Comparison of ENCODE assay signal across 17 cellular contexts in the genomic region with DNA sequence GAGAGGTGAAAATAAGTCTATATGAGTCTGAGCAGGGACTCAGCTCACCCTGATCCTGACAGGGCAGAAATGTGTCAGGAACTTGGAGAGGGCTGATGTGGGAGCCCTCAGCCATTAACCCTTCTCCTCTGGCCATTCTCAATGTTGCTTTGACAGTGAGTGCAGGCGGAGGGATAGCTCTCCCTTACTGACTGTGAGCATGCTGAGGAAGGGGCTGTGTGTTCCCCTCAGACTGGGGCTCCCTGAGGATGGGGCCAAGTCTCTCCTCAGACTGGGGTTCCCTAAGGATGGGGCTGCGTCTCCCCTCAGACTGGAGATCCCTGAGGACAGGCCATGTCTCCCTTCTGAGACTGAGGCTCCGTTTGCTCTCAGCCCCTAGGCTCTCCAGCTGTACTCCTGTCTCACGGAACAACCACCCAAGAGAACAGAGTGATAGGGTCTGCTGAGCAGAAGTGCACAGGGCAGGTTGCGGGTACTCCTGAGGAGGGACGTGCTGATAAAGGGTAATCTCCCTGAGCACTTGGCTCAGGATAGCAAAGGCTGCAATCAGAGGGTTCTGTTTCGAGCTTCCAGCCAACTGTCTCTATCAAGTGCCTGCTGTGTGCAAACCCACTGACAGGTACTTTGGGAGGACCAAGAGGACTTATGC.
DNase-seq lines count a peak whose midpoint lies in the region; ATAC-seq and TF ChIP-seq lines count a peak whose summit lies in the region.
"Had no signal": no experiment of that assay in that cellular context is flagged by ENCODE, and none has a peak within 500 bp of the region (broad histone marks: within the 10 kb centered on the region; RNA-seq: fewer than 3 reads in every experiment).

No MANE protein-coding gene starts in this region.

- peak; percentile 21 for ATAC-seq in Right ventricle myocardium superior (ENCODE audit: poor library complexity)
- no peak for ATAC-seq in GM18858 (IDR thresholded peaks at IDR 0.05; ENCODE audit: unreplicated experiment)

- H3K27me3 Mint-ChIP-seq in chondrocyte (ENCODE audit: low read depth) = peaks cover 1% of the 10 kb centered on the region

- no peaks in the 10 kb centered on the region for H3K27me3 ChIP-seq in left ventricle myocardium inferior (ENCODE audit: low read depth)
- H3K27me3 ChIP-seq: Peyer's patch had no signal

- no peak overlapping the region for H3K4me3 ChIP-seq in left ventricle myocardium inferior
- H3K4me3 ChIP-seq: GM23248, Peyer's patch had no signal

- no peak overlapping the region for H3K4me3 Mint-ChIP-seq in chondrocyte (ENCODE audit: unreplicated experiment)

- no peak overlapping the region for H3K27ac Mint-ChIP-seq in chondrocyte (ENCODE audit: unreplicated experiment)

- H3K36me3 Mint-ChIP-seq in chondrocyte (ENCODE audit: low read depth) = no peaks in the 10 kb centered on the region

- intact Hi-C loops in Right ventricle myocardium superior (cut with DNase I) (no loop called here), left ventricle myocardium inferior (cut with micrococcal nuclease) (no loop called here), posterior vena cava (cut with DNase I) (no loop called here)

- H3K36me3 ChIP-seq in left ventricle myocardium inferior = no peaks in the 10 kb centered on the region
- H3K36me3 ChIP-seq: Peyer's patch had no signal

- no peaks in the 10 kb centered on the region for H3K9me3 Mint-ChIP-seq in chondrocyte (ENCODE audit: low read depth)

- no peak for TF ChIP-seq CTCF in left ventricle myocardium inferior (IDR thresholded peaks at IDR 0.05; ENCODE audit: borderline replicate concordance)
- TF ChIP-seq CTCF in chondrocyte (IDR thresholded peaks at IDR 0.05) = no peak

- peaks cover 30% of the 10 kb centered on the region for H3K4me1 Mint-ChIP-seq in chondrocyte (ENCODE audit: low read depth)

- no peak for DNase-seq in Right ventricle myocardium superior
- DNase-seq in left ventricle myocardium inferior = no peak
- DNase-seq in NCI-H1092 treated with DMSO at 0.1 percent for 48 hours (lab: John Stamatoyannopoulos, UW) = peak; percentile 43
- peak; percentile 49 for DNase-seq in chondrocyte (ENCODE audit: low spot score)
- DNase-seq in posterior vena cava (ENCODE audit: low spot score) = peak; percentile 35
- DNase-seq in effector CD8-positive, alpha-beta T cell (lab: John Stamatoyannopoulos, UW) = no peak
- DNase-seq in NCI-H524 treated with DMSO at 0.1 percent for 48 hours (lab: John Stamatoyannopoulos, UW) = no peak
- DNase-seq: AML-193, GF-D8, GM23248, KBM-7, NCI-H1048, NCI-H187, NCI-H748 treated with DMSO at 0.1 percent for 48 hours, SHP77 treated with DMSO at 0.1 percent for 48 hours had no signal

- H3K4me1 ChIP-seq in left ventricle myocardium inferior = peaks cover 52% of the 10 kb centered on the region

- no peaks in the 10 kb centered on the region for H3K9me3 ChIP-seq in left ventricle myocardium inferior (replicated peaks)
- H3K9me3 ChIP-seq: Peyer's patch had no signal

- H3K27ac ChIP-seq in left ventricle myocardium inferior (replicated peaks) = no peak overlapping the region
- H3K27ac ChIP-seq: GM23248, Peyer's patch had no signal

Comparison
In these comparisons a context has a peak if more than half of its experiments do, and no peak if none do; other contexts are left out.
1. DNase-seq: peak in NCI-H1092 treated with DMSO at 0.1 percent for 48 hours (single experiment), chondrocyte (single experiment) and posterior vena cava (single experiment); none in Right ventricle myocardium superior (single experiment), left ventricle myocardium inferior (single experiment), effector CD8-positive, alpha-beta T cell (single experiment) and NCI-H524 treated with DMSO at 0.1 percent for 48 hours (single experiment).